31 cellular contexts compared by ENCODE assay signal in genomic region chr2:171910494-171910893, GRCh38.
"Had no signal": no experiment of that assay in that cellular context is flagged by ENCODE, and none has a peak within 500 bp of the region (broad histone marks: within the 10 kb centered on the region; RNA-seq: fewer than 3 reads in every experiment).

No MANE protein-coding gene starts in this region.

- H3K4me1 Mint-ChIP-seq: activated naive CD4-positive, alpha-beta T cell treated with anti-CD3 and anti-CD28 coated beads, Interleukin-2, amount 10 ng/mL, durations not matched to agents 7 days and 5 days; activated naive CD8-positive, alpha-beta T cell treated with anti-CD3 and anti-CD28 coated beads, Interleukin-2, amount 50 U/mL, for 24 hours; brain; T-cell; T-helper 17 cell had no signal

- H3K9me3 Mint-ChIP-seq: activated CD4-positive, alpha-beta T cell treated with anti-CD3 and anti-CD28 coated beads, Interleukin-2, amount 10 ng/mL, durations not matched to agents 24 days and 14 days; activated CD8-positive, alpha-beta T cell treated with anti-CD3 and anti-CD28 coated beads for 36 hours; activated naive CD4-positive, alpha-beta T cell treated with anti-CD3 and anti-CD28 coated beads, Interleukin-2, amount 10 ng/mL, durations not matched to agents 7 days and 5 days; activated naive CD8-positive, alpha-beta T cell treated with anti-CD3 and anti-CD28 coated beads, Interleukin-2, amount 50 U/mL, for 24 hours; activated T-helper 1 cell treated with anti-CD3 and anti-CD28 coated beads, Interleukin-12 subunit alpha, Interleukin-12 subunit beta, Interleukin-2, Interleukin-4 antibody, amounts not matched to agents 30 ng/mL and 10 ng/mL and 1 ng/mL, durations not matched to agents 14 hours and 24 hours and 36 hours; brain; T-cell had no signal

- H3K27me3 Mint-ChIP-seq: activated CD8-positive, alpha-beta T cell treated with anti-CD3 and anti-CD28 coated beads for 36 hours; activated naive CD8-positive, alpha-beta T cell treated with anti-CD3 and anti-CD28 coated beads, Interleukin-2, amount 50 U/mL, for 24 hours; brain; T-cell; T-helper 17 cell had no signal

- H3K36me3 Mint-ChIP-seq: activated naive CD4-positive, alpha-beta T cell treated with anti-CD3 and anti-CD28 coated beads, Interleukin-2, amount 10 ng/mL, durations not matched to agents 7 days and 5 days; activated naive CD8-positive, alpha-beta T cell; brain; T-cell had no signal

- H3K4me3 Mint-ChIP-seq: activated CD4-positive, alpha-beta T cell treated with anti-CD3 and anti-CD28 coated beads, Interleukin-2, amount 10 ng/mL, durations not matched to agents 24 days and 14 days; activated CD8-positive, alpha-beta T cell treated with anti-CD3 and anti-CD28 coated beads for 36 hours; activated naive CD4-positive, alpha-beta T cell treated with anti-CD3 and anti-CD28 coated beads, Interleukin-2, amount 10 ng/mL, durations not matched to agents 7 days and 5 days; activated naive CD8-positive, alpha-beta T cell; activated naive CD8-positive, alpha-beta T cell treated with anti-CD3 and anti-CD28 coated beads, Interleukin-2, amount 50 U/mL, for 24 hours; activated T-helper 1 cell treated with anti-CD3 and anti-CD28 coated beads, Interleukin-12 subunit alpha, Interleukin-12 subunit beta, Interleukin-2, Interleukin-4 antibody, amounts not matched to agents 30 ng/mL and 10 ng/mL and 1 ng/mL, durations not matched to agents 14 hours and 24 hours and 36 hours; brain; T-cell; T-helper 17 cell had no signal

- H3K27ac Mint-ChIP-seq: activated CD4-positive, alpha-beta T cell treated with anti-CD3 and anti-CD28 coated beads, Interleukin-2, amount 10 ng/mL, durations not matched to agents 24 days and 14 days; activated CD8-positive, alpha-beta T cell treated with anti-CD3 and anti-CD28 coated beads for 36 hours; activated naive CD4-positive, alpha-beta T cell treated with anti-CD3 and anti-CD28 coated beads, Interleukin-2, amount 10 ng/mL, durations not matched to agents 7 days and 5 days; activated naive CD8-positive, alpha-beta T cell; activated naive CD8-positive, alpha-beta T cell treated with anti-CD3 and anti-CD28 coated beads, Interleukin-2, amount 50 U/mL, for 24 hours; activated T-helper 1 cell treated with anti-CD3 and anti-CD28 coated beads, Interleukin-12 subunit alpha, Interleukin-12 subunit beta, Interleukin-2, Interleukin-4 antibody, amounts not matched to agents 30 ng/mL and 10 ng/mL and 1 ng/mL, durations not matched to agents 14 hours and 24 hours and 36 hours; brain; T-cell; T-helper 17 cell had no signal

- DNase-seq: activated CD4-positive, alpha-beta T cell treated with anti-CD3 and anti-CD28 coated beads, Interleukin-2, amount 10 ng/mL, durations not matched to agents 24 days and 14 days; activated CD4-positive, alpha-beta T cell treated with anti-CD3 and anti-CD28 coated beads, Interleukin-2, amount 50 U/mL, for 4 hours; activated CD8-positive, alpha-beta T cell treated with anti-CD3 and anti-CD28 coated beads for 36 hours; activated effector memory CD4-positive, alpha-beta T cell treated with Interleukin-2 at 50 U/mL for 16 hours; activated naive CD4-positive, alpha-beta T cell treated with anti-CD3 and anti-CD28 coated beads, Interleukin-2, amount 10 ng/mL, durations not matched to agents 7 days and 5 days; activated naive CD8-positive, alpha-beta T cell treated with anti-CD3 and anti-CD28 coated beads, Interleukin-2, amount 50 U/mL, for 24 hours; activated T-cell treated with anti-CD3 and anti-CD28 coated beads, Interleukin-2, amount 50 U/mL, for 1 hour; anterior cingulate cortex; caudate nucleus; cerebellar nuclear complex; NCI-H1105; NCI-H1417 treated with DMSO at 0.1 percent for 48 hours; NCI-H187 treated with DMSO at 0.1 percent for 48 hours; NCI-H2081; NCI-H2171 treated with DMSO at 0.1 percent for 48 hours; NCI-H345; NCI-H524 treated with DMSO at 0.1 percent for 48 hours; NCI-H748 treated with DMSO at 0.1 percent for 48 hours; NK-92 treated with Interleukin-12 subunit alpha and Interleukin-12 subunit beta, amount 100 ng/mL, for 24 hours; PC-3; Peyer's patch; RPMI8226; SHP77 treated with DMSO at 0.1 percent for 48 hours; SK-N-SH; T-cell; T-helper 17 cell; WERI-Rb-1 had no signal

- ATAC-seq: activated CD8-positive, alpha-beta T cell treated with anti-CD3 and anti-CD28 coated beads for 36 hours; activated naive CD8-positive, alpha-beta T cell treated with anti-CD3 and anti-CD28 coated beads, Interleukin-2, amount 50 U/mL, for 24 hours; K562; PC-3; T-cell; T-helper 17 cell had no signal
